12 cellular contexts compared by ENCODE assay signal in the genomic region with DNA sequence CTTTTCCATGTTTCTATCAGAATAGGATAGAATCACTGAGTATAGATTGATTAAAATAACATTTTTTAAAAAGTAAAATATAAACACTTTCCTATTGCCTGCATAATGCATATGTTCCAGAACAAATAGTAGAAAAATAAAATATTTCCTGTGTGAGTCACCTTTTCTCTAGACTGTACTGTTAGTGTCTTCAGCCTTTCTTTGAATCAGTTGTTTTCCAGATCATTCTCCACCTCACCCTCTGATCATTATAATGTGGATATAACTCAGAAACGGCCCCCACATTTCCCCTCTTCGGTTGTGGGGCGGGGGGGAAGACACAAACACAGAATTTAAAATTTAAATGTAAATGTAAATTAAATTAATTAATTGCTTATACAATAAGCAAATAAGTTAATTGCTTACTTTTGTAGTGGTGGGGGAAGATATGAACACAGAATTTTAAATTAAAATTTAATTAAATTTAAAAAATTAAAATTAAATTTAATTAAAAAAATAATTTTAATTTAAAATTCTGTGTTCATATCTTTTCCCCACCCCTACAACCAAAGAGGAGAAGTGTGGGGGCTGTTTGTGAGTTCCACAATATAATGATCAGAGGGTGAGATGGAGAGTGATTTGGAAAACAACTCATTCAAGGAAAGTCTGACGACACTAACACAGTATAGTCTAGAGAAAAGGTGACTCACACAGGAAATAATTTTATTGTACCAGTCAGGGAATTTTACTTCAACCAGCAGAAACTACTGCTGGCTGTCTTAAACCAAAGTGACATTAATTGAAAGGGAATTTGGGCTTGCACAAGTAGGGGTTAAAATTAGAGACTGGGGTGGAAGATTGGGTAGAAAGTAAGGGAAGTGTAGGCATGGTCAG. TPM values are rescaled to one million over a fixed set of nuclear protein-coding genes. Genes with fewer than 3 reads are reported as not detected.
DNase-seq lines count a peak whose midpoint lies in the region; ATAC-seq, FAIRE-seq and TF ChIP-seq lines count a peak whose summit lies in the region.
"Had no signal": no experiment of that assay in that cellular context is flagged by ENCODE, and none has a peak within 500 bp of the region (broad histone marks: within the 10 kb centered on the region; RNA-seq: fewer than 3 reads in every experiment).

No MANE protein-coding gene starts in this region.

- BruUV-seq in Calu3 (replicated peaks; lab: Mats Ljungman, UMichigan): no TSS peak

- no peaks in the 10 kb centered on the region for H3K9me3 ChIP-seq in astrocyte (ENCODE audit: insufficient read depth, low read depth, low read length)
- H3K9me3 ChIP-seq: Peyer's patch, uterus had no signal

- H3K9me3 Mint-ChIP-seq in Calu3 (ENCODE audit: low read depth, unreplicated experiment) (peaks cover 5% of the 10 kb centered on the region), astrocyte (ENCODE audit: unreplicated experiment) (no peaks in the 10 kb centered on the region)

- no peak overlapping the region for H2AFZ ChIP-seq in astrocyte (ENCODE audit: low read depth, low read length)

- H3K4me3 Mint-ChIP-seq in Calu3 (ENCODE audit: low read depth, unreplicated experiment) (no peak overlapping the region), astrocyte (ENCODE audit: unreplicated experiment) (peak overlapping the region; percentile 48)
- H3K4me3 Mint-ChIP-seq: H9, memory B cell had no signal

- peak overlapping the region; percentile 39 for H3K4me2 ChIP-seq in astrocyte (ENCODE audit: low read length)

- peaks cover 3% of the 10 kb centered on the region for H3K4me1 ChIP-seq in astrocyte (ENCODE audit: insufficient read depth, low read length)
- H3K4me1 ChIP-seq: Peyer's patch, uterus had no signal

- no peak overlapping the region for H3K9ac ChIP-seq in astrocyte (ENCODE audit: low read length)

- peak; percentile 55 for FAIRE-seq in astrocyte (lab: Jason Lieb, UNC)

- intact Hi-C loops in Calu3 (cut with micrococcal nuclease; ENCODE audit: unreplicated experiment): no loop called here

- DNase-seq in Calu3 (no peak), M059J (ENCODE audit: low read depth) (peak; percentile 83), astrocyte (ENCODE audit: low read depth) (peak; percentile 52), myocyte (ENCODE audit: low read depth) (peak; percentile 4), NCI-H1105 (lab: John Stamatoyannopoulos, UW) (no peak), DMS 273 (lab: John Stamatoyannopoulos, UW; ENCODE audit: unreplicated experiment) (no peak), NCI-H446 (lab: John Stamatoyannopoulos, UW) (no peak)
- DNase-seq: H9, Peyer's patch, uterus had no signal

- H3K79me2 ChIP-seq in astrocyte (ENCODE audit: insufficient read depth, low read length): no peaks in the 10 kb centered on the region

- H3K27ac Mint-ChIP-seq in Calu3 (ENCODE audit: unreplicated experiment) (peak overlapping the region; percentile 80), astrocyte (ENCODE audit: unreplicated experiment) (peak overlapping the region; percentile 94)
- H3K27ac Mint-ChIP-seq: H9, memory B cell had no signal

- H4K20me1 ChIP-seq in astrocyte (ENCODE audit: insufficient read depth, low read length): no peaks in the 10 kb centered on the region

- H3K36me3 Mint-ChIP-seq in Calu3 (ENCODE audit: insufficient read depth, unreplicated experiment) (no peaks in the 10 kb centered on the region), astrocyte (ENCODE audit: low read depth, unreplicated experiment) (no peaks in the 10 kb centered on the region)
- H3K36me3 Mint-ChIP-seq: memory B cell had no signal

- H3K27me3 Mint-ChIP-seq in Calu3 (ENCODE audit: unreplicated experiment) (no peaks in the 10 kb centered on the region), astrocyte (ENCODE audit: low read depth, unreplicated experiment) (no peaks in the 10 kb centered on the region)

- CTCF ChIA-PET in Calu3 (lab: Charles Lee): no interaction called here

- no peak for TF ChIP-seq CTCF in Calu3 (IDR thresholded peaks at IDR 0.05; ENCODE audit: unreplicated experiment)
- no peak for TF ChIP-seq CTCF in astrocyte (IDR thresholded peaks at IDR 0.05; ENCODE audit: insufficient read depth, low read depth, low read length)

- ATAC-seq in HG03025 (IDR thresholded peaks at IDR 0.05; ENCODE audit: low FRiP score, unreplicated experiment): no peak

- peak overlapping the region; percentile 57 for H3K27ac ChIP-seq in astrocyte (ENCODE audit: low read depth, low read length)
- H3K27ac ChIP-seq: Peyer's patch, uterus had no signal

- H3K4me3 ChIP-seq in astrocyte (ENCODE audit: insufficient read depth, low read depth, low read length): no peak overlapping the region
- H3K4me3 ChIP-seq: Peyer's patch, uterus had no signal

- H3K4me1 Mint-ChIP-seq in Calu3 (ENCODE audit: low read depth, unreplicated experiment): peaks cover 8% of the 10 kb centered on the region
- peaks cover 23% of the 10 kb centered on the region for H3K4me1 Mint-ChIP-seq in astrocyte (ENCODE audit: low read depth, unreplicated experiment)
- H3K4me1 Mint-ChIP-seq: H9, memory B cell had no signal

- no peaks in the 10 kb centered on the region for H3K27me3 ChIP-seq in astrocyte (ENCODE audit: insufficient read depth, low read length)
- H3K27me3 ChIP-seq: Peyer's patch, uterus had no signal

- H3K36me3 ChIP-seq in astrocyte (ENCODE audit: insufficient read depth, low read length): no peaks in the 10 kb centered on the region
- H3K36me3 ChIP-seq: Peyer's patch, uterus had no signal

RNA-seq across cellular contexts. Expression of a gene that starts 37.1 kb away (rescaled TPM):
- not detected in 2 replicates for total RNA-seq in Calu3 (2022)
- not detected in 2 replicates for total RNA-seq in M059J (2014; rRNA removed; shearing (Covaris generic))
- not detected in 2 replicates for total RNA-seq in astrocyte
- total RNA-seq in myocyte: not detected in 2 replicates
- polyA plus RNA-seq in myocyte (2012): not detected
- total RNA-seq: Peyer's patch had no signal

Comparison
In these comparisons a context has a peak if more than half of its experiments do, and no peak if none do; other contexts are left out.
1. DNase-seq: peak in M059J (single experiment), astrocyte (single experiment) and myocyte (single experiment); none in Calu3 (single experiment), NCI-H1105 (single experiment), DMS 273 (single experiment) and NCI-H446 (0 of 2).